Comparison of ENCODE assay signal across 11 cellular contexts in the genomic region with DNA sequence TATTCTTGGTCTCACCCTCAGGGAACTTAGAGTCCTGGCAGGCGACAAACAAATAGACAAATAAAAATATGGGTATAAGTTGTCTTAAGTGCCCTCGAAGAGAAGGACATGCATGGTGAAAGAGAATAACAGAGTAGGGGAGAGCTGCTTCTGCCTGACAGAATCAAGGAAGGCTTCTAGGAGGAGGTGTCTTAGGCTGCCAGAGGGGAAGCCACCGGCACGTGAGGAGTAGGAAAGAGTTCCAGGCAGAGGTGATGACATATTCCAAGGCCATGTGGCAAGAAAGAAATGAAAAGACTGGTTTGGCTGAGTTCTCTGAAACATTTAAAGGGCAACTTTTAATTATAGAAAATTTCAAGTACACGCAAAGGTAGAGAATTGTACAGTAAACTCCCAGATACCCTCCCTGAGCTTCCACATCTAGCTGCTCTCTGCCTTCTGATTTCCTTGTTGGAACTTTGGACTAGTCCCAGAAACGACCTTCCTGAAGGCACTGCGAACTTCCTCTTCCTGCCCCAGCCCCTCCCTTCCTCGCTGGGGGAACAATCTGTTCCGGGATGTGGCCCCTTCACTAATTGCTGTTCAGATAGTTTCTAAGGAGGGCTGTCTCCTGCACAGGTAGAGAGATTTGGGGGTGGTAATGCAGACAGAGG.
DNase-seq lines count a peak whose midpoint lies in the region; ATAC-seq, FAIRE-seq and TF ChIP-seq lines count a peak whose summit lies in the region.
"Had no signal": no experiment of that assay in that cellular context is flagged by ENCODE, and none has a peak within 500 bp of the region (broad histone marks: within the 10 kb centered on the region; RNA-seq: fewer than 3 reads in every experiment).

No MANE protein-coding gene starts in this region.

- DNase-seq in A549 (ENCODE audit: low read depth in 1 of 2, low spot score in 1 of 2) (no peak), HT-29 (ENCODE audit: low spot score) (peak; percentile 23), GM12878 (ENCODE audit: low read depth, low spot score) (no peak), right lobe of liver (peak in 1 of 3 donors; percentile 3)
- no peak for DNase-seq in activated naive CD4-positive, alpha-beta T cell treated with anti-CD3 and anti-CD28 coated beads, Interleukin-2, amount 10 ng/mL, durations not matched to agents 7 days and 5 days
- DNase-seq: activated gamma-delta T cell had no signal

- H2AFZ ChIP-seq in GM12878 (ENCODE audit: control insufficient read depth, low read depth, low read length), result peak overlapping the region; percentile 21; the same call in 1 of the 2 replicates

- no peak overlapping the region for H3K9ac ChIP-seq in GM12878 (ENCODE audit: control insufficient read depth, insufficient read depth, low read length)

- SMC1A ChIA-PET in GM12878 (lab: Charles Lee; ENCODE audit: uncharacterized antibody, unreplicated experiment), result interaction anchor here (1.0 kb wide), 1 partner anchor 221 kb away, joined by 3 read pairs; no protein-coding TSS in a partner anchor

- no peak for TF ChIP-seq EP300 in A549 (IDR thresholded peaks at IDR 0.05)
- no peak for TF ChIP-seq EP300 in GM12878 (IDR thresholded peaks at IDR 0.05; ENCODE audit: borderline replicate concordance in 1 of 2, control insufficient read depth in 1 of 2, low read depth in 2 of 2, low read length in 2 of 2)

- H3K4me2 ChIP-seq in A549, result peak overlapping the region; percentile 60
- H3K4me2 ChIP-seq in GM12878 (ENCODE audit: control insufficient read depth, insufficient read depth), result no peak overlapping the region

- no peak for TF ChIP-seq POLR2A in A549 (IDR thresholded peaks at IDR 0.05; ENCODE audit: low read length)
- TF ChIP-seq POLR2A in GM12878 (IDR thresholded peaks at IDR 0.05; ENCODE audit: low read depth, low read length), result no peak
- no peak for TF ChIP-seq POLR2A in right lobe of liver (IDR thresholded peaks at IDR 0.05)

- H3K36me3 ChIP-seq in GM12878 (ENCODE audit: control insufficient read depth in 2 of 2, insufficient read depth in 2 of 2, low read length in 1 of 2), result no peaks in the 10 kb centered on the region
- no peaks in the 10 kb centered on the region for H3K36me3 ChIP-seq in right lobe of liver
- H3K36me3 ChIP-seq: Peyer's patch had no signal

- H3K4me3 ChIP-seq in A549 (peak overlapping the region; percentile 16; the same call in 1 of the 3 replicates), GM12878 (no peak overlapping the region), right lobe of liver (no peak overlapping the region)

- no peak overlapping the region for H3K27ac Mint-ChIP-seq in activated naive CD4-positive, alpha-beta T cell treated with anti-CD3 and anti-CD28 coated beads, Interleukin-2, amount 10 ng/mL, durations not matched to agents 7 days and 5 days

- intact Hi-C loops in GM12878 (cut with micrococcal nuclease; ENCODE audit: unreplicated experiment) (loop anchor here (1.0 to 5.0 kb wide), 5 partner anchors 253 to 1034 kb away; no protein-coding TSS in a partner anchor), right lobe of liver (cut with DNase I) (loop anchor here (5.0 to 10.0 kb wide), 3 partner anchors 250 to 610 kb away; no protein-coding TSS in a partner anchor)

- FAIRE-seq in A549 (lab: Jason Lieb, UNC), result no peak
- FAIRE-seq in GM12878 (lab: Jason Lieb, UNC), result no peak

- POLR2A ChIA-PET in A549 (lab: Yijun Ruan, JAX) (no interaction called here), GM12878 (lab: Charles Lee) (no interaction called here)

- in situ Hi-C loops in GM12878 (cut with MboI), result loop anchor here (5.0 kb wide), 1 partner anchor 607 kb away; no protein-coding TSS in a partner anchor

- H3K9me3 ChIP-seq in A549, result no peaks in the 10 kb centered on the region
- no peaks in the 10 kb centered on the region for H3K9me3 ChIP-seq in GM12878 (replicated peaks; ENCODE audit: control insufficient read depth, insufficient read depth, low read length)
- no peaks in the 10 kb centered on the region for H3K9me3 ChIP-seq in right lobe of liver
- H3K9me3 ChIP-seq: Peyer's patch had no signal

- TF ChIP-seq RAD21 in A549 (conservative IDR thresholded peaks at IDR 0.05 in 1 of 2, IDR thresholded peaks at IDR 0.05 in 1 of 2) (no peak), GM12878 (IDR thresholded peaks at IDR 0.05; ENCODE audit: insufficient read depth, low read depth, low read length) (no peak)

- peaks cover 12% of the 10 kb centered on the region for H3K4me1 Mint-ChIP-seq in activated naive CD4-positive, alpha-beta T cell treated with anti-CD3 and anti-CD28 coated beads, Interleukin-2, amount 10 ng/mL, durations not matched to agents 7 days and 5 days

- H4K20me1 ChIP-seq in GM12878 (ENCODE audit: control insufficient read depth, insufficient read depth), result no peaks in the 10 kb centered on the region

- 52% methylated on average over 9 of the region's 9 CpGs for WGBS in A549 (ENCODE audit: missing lambda C conversion rate)
- WGBS in GM12878 (ENCODE audit: insufficient coverage, insufficient replicate concordance, low lambda C conversion rate, missing lambda C conversion rate), result 33% methylated on average over 9 of the region's 9 CpGs
- 47% methylated on average over 8 of the region's 9 CpGs for WGBS in right lobe of liver (ENCODE audit: insufficient coverage, low coverage, low lambda C conversion rate, missing lambda C conversion rate)

- peaks cover 35% of the 10 kb centered on the region for H3K27me3 Mint-ChIP-seq in activated naive CD4-positive, alpha-beta T cell treated with anti-CD3 and anti-CD28 coated beads, Interleukin-2, amount 10 ng/mL, durations not matched to agents 7 days and 5 days

- H3K27ac ChIP-seq in A549, result no peak overlapping the region
- H3K27ac ChIP-seq in GM12878 (ENCODE audit: control insufficient read depth, insufficient read depth), result no peak overlapping the region
- peak overlapping the region in 1 of 3 donors; percentile 1 for H3K27ac ChIP-seq in right lobe of liver
- H3K27ac ChIP-seq: epithelial cell of prostate had no signal

- TF ChIP-seq CTCF in A549 (IDR thresholded peaks at IDR 0.05) (no peak), GM12878 (IDR thresholded peaks at IDR 0.05 in 2 of 3, conservative IDR thresholded peaks at IDR 0.05 in 1 of 3; ENCODE audit: control insufficient read depth in 2 of 3, extremely low read depth in 1 of 3, insufficient read depth in 1 of 3, low read depth in 3 of 3, low read length in 3 of 3) (no peak), right lobe of liver (IDR thresholded peaks at IDR 0.05) (no peak)

- H3K27me3 ChIP-seq in GM12878 (replicated peaks in 1 of 2; ENCODE audit: control insufficient read depth in 2 of 2, insufficient read depth in 2 of 2, low read length in 1 of 2), result peaks cover 0 to 4% of the 10 kb centered on the region in 2 experiments; a peak in 2 of 4 replicates
- H3K27me3 ChIP-seq in right lobe of liver, result no peaks in the 10 kb centered on the region
- H3K27me3 ChIP-seq: Peyer's patch had no signal

- H3K4me1 ChIP-seq in A549 (peaks cover 8% of the 10 kb centered on the region), GM12878 (ENCODE audit: control insufficient read depth, insufficient read depth, low read length) (no peaks in the 10 kb centered on the region), right lobe of liver (no peaks in the 10 kb centered on the region)
- H3K4me1 ChIP-seq: Peyer's patch had no signal

- H3K4me3 Mint-ChIP-seq in activated naive CD4-positive, alpha-beta T cell treated with anti-CD3 and anti-CD28 coated beads, Interleukin-2, amount 10 ng/mL, durations not matched to agents 7 days and 5 days, result no peak overlapping the region

- RAD21 ChIA-PET in GM12878 (lab: Charles Lee; ENCODE audit: unreplicated experiment), result interaction anchor here (1.1 kb wide), 1 partner anchor 605 kb away, joined by 3 read pairs; no protein-coding TSS in a partner anchor

- BruUV-seq in GM12878 (replicated peaks; lab: Mats Ljungman, UMichigan), result no TSS peak

- ATAC-seq in A549 (peak in 1 of 2 experiments; percentile 24; a peak in 3 of 6 replicates), GM12878 (no peak), right lobe of liver (peak; percentile 54 to 70 (median 62)), GM21447 (IDR thresholded peaks at IDR 0.05; ENCODE audit: unreplicated experiment) (no peak), HG02981 (IDR thresholded peaks at IDR 0.05; ENCODE audit: unreplicated experiment) (no peak), GM18520 (IDR thresholded peaks at IDR 0.05; ENCODE audit: unreplicated experiment) (no peak)

- no peaks in the 10 kb centered on the region for H3K36me3 Mint-ChIP-seq in activated naive CD4-positive, alpha-beta T cell treated with anti-CD3 and anti-CD28 coated beads, Interleukin-2, amount 10 ng/mL, durations not matched to agents 7 days and 5 days

- H3K79me2 ChIP-seq in GM12878 (ENCODE audit: control insufficient read depth, insufficient read depth, low read length), result no peaks in the 10 kb centered on the region

- CTCF ChIA-PET in A549 (lab: Yijun Ruan, JAX), result interaction anchor here (0.6 to 14.0 kb wide), 38 partner anchors 7 to 1499 kb away, joined by 3 to 185 read pairs (median 5); a partner anchor contains a TSS
- CTCF ChIA-PET in GM12878 (lab: Yijun Ruan, JAX), result interaction anchor here (0.6 to 2.6 kb wide), 4 partner anchors 20 to 606 kb away, joined by 3 to 7 read pairs (median 3); no protein-coding TSS in a partner anchor
- CTCF ChIA-PET in activated naive CD4-positive, alpha-beta T cell treated with anti-CD3 and anti-CD28 coated beads, Interleukin-2, amount 10 ng/mL, durations not matched to agents 7 days and 5 days (lab: Charles Lee), result interaction anchor here (0.7 to 3.3 kb wide), 7 partner anchors 10 to 1035 kb away, joined by 3 to 20 read pairs (median 7); no protein-coding TSS in a partner anchor

- no peaks in the 10 kb centered on the region for H3K9me3 Mint-ChIP-seq in activated naive CD4-positive, alpha-beta T cell treated with anti-CD3 and anti-CD28 coated beads, Interleukin-2, amount 10 ng/mL, durations not matched to agents 7 days and 5 days

TF ChIP-seq in A549, 52 proteins besides CTCF, POLR2A, EP300 and RAD21:
- TF ChIP-seq ZFP36 (IDR thresholded peaks at IDR 0.05; ENCODE audit: borderline replicate concordance, partially characterized antibody), result peak; percentile 81
- no peak for TF ChIP-seq KDM5A (IDR thresholded peaks at IDR 0.05)
- no peak for TF ChIP-seq NPAS2 (CRISPR knock-in tag; IDR thresholded peaks at IDR 0.05; ENCODE audit: borderline replicate concordance)
- TF ChIP-seq TFCP2L1 (CRISPR knock-in tag; IDR thresholded peaks at IDR 0.05), result no peak
- no peak for TF ChIP-seq BHLHE40 (IDR thresholded peaks at IDR 0.05; ENCODE audit: low read depth, low read length)

TF ChIP-seq in GM12878, 131 proteins besides CTCF, POLR2A, EP300 and RAD21 (continues in another document):
- no peak for TF ChIP-seq WRNIP1 (IDR thresholded peaks at IDR 0.05; ENCODE audit: borderline replicate concordance, low read depth, low read length)

Comparison
In these comparisons a context has a peak if more than half of its experiments do, and no peak if none do; other contexts are left out.
1. ATAC-seq: peak in right lobe of liver (4 of 4); none in GM12878 (single experiment), GM21447 (single experiment), HG02981 (single experiment) and GM18520 (single experiment).